Comparison of ENCODE assay signal across 1 cellular context in genomic region chr6:116570856-116571682, GRCh38.
TF ChIP-seq lines count a peak whose summit lies in the region.

A gene with protein sequence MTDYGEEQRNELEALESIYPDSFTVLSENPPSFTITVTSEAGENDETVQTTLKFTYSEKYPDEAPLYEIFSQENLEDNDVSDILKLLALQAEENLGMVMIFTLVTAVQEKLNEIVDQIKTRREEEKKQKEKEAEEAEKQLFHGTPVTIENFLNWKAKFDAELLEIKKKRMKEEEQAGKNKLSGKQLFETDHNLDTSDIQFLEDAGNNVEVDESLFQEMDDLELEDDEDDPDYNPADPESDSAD (plus strand): TSS chr6:116571504. CDS start chr6:116571583, 79 bp downstream.

TF ChIP-seq in HepG2, 621 proteins besides CTCF, POLR2A, EP300 and RAD21 (continued from another document and continues in another):
- TF ChIP-seq NRL (CRISPR knock-in tag; IDR thresholded peaks at IDR 0.05; ENCODE audit: borderline replicate concordance) (peak; percentile 56; the same call in 1 of the 2 replicates), KAT2B (IDR thresholded peaks at IDR 0.05; ENCODE audit: borderline replicate concordance, low read depth, low read length) (0 out of 2 replicates have a peak, but pooled peaks have one; percentile 23), PHF5A (CRISPR knock-in tag; IDR thresholded peaks at IDR 0.05; ENCODE audit: low read depth, unreplicated experiment) (peak; percentile 90), ZNF331 (CRISPR knock-in tag; IDR thresholded peaks at IDR 0.05) (peak; percentile 77; the same call in 1 of the 2 replicates), WIZ (CRISPR knock-in tag; IDR thresholded peaks at IDR 0.05) (peak; percentile 91), ZNF251 (CRISPR knock-in tag; IDR thresholded peaks at IDR 0.05) (0 out of 2 replicates have a peak, but pooled peaks have one; percentile 41), REL (CRISPR knock-in tag; conservative IDR thresholded peaks at IDR 0.05) (peak; percentile 84), ZNF333 (CRISPR knock-in tag; IDR thresholded peaks at IDR 0.05; ENCODE audit: borderline replicate concordance) (peak; percentile 85; the same call in 1 of the 2 replicates), HNRNPUL1 (IDR thresholded peaks at IDR 0.05; ENCODE audit: low read depth, low read length) (peak; percentile 65; the same call in 1 of the 2 replicates), NFRKB (IDR thresholded peaks at IDR 0.05) (no peak), CHCHD3 (CRISPR knock-in tag; IDR thresholded peaks at IDR 0.05) (no peak), KMT2B (CRISPR knock-in tag; IDR thresholded peaks at IDR 0.05) (peak; percentile 100), RFX3 (CRISPR knock-in tag; IDR thresholded peaks at IDR 0.05) (no peak), RXRB (CRISPR knock-in tag; IDR thresholded peaks at IDR 0.05; ENCODE audit: borderline replicate concordance) (peak; percentile 67), MATR3 (CRISPR knock-in tag; IDR thresholded peaks at IDR 0.05) (no peak), HDAC2 (CRISPR knock-in tag; IDR thresholded peaks at IDR 0.05) (peak; percentile 77), BORCS8-MEF2B (CRISPR knock-in tag; IDR thresholded peaks at IDR 0.05) (peak; percentile 99), ZBTB7B (CRISPR knock-in tag; IDR thresholded peaks at IDR 0.05) (no peak; the same call in 1 of the 2 replicates), SMARCE1 (IDR thresholded peaks at IDR 0.05; ENCODE audit: borderline replicate concordance) (no peak), ZNF629 (CRISPR knock-in tag; conservative IDR thresholded peaks at IDR 0.05) (no peak; the same call in none of the 2 replicates), KDM2A (CRISPR knock-in tag; IDR thresholded peaks at IDR 0.05; ENCODE audit: borderline replicate concordance, low read depth) (peak; percentile 99), HES4 (CRISPR knock-in tag; IDR thresholded peaks at IDR 0.05; ENCODE audit: borderline replicate concordance) (0 out of 2 replicates have a peak, but pooled peaks have one; percentile 46), HOXA9 (CRISPR knock-in tag; IDR thresholded peaks at IDR 0.05; ENCODE audit: borderline replicate concordance) (no peak), RFX1 (IDR thresholded peaks at IDR 0.05) (no peak), PLRG1 (conservative IDR thresholded peaks at IDR 0.05) (no peak), ZNF567 (CRISPR knock-in tag; IDR thresholded peaks at IDR 0.05; ENCODE audit: borderline replicate concordance) (peak; percentile 96; the same call in 1 of the 2 replicates), SIX4 (CRISPR knock-in tag; IDR thresholded peaks at IDR 0.05) (peak; percentile 68; the same call in 1 of the 2 replicates), FOXM1 (CRISPR knock-in tag; IDR thresholded peaks at IDR 0.05) (no peak), MXD1 (CRISPR knock-in tag; IDR thresholded peaks at IDR 0.05) (peak; percentile 97), HMGA1 (CRISPR knock-in tag; conservative IDR thresholded peaks at IDR 0.05) (no peak), BRD4 (CRISPR knock-in tag; IDR thresholded peaks at IDR 0.05) (peak; percentile 33), GATAD2A (CRISPR knock-in tag; IDR thresholded peaks at IDR 0.05) (peak; percentile 89), HNRNPL (IDR thresholded peaks at IDR 0.05; ENCODE audit: low read depth, low read length) (0 out of 2 replicates have a peak, but pooled peaks have one; percentile 69), ETV6 (CRISPR knock-in tag; conservative IDR thresholded peaks at IDR 0.05) (peak; percentile 95), ZNF33B (CRISPR knock-in tag; IDR thresholded peaks at IDR 0.05) (peak; percentile 95), POGK (CRISPR knock-in tag; conservative IDR thresholded peaks at IDR 0.05) (peak; percentile 98), STAT6 (CRISPR knock-in tag; IDR thresholded peaks at IDR 0.05; ENCODE audit: borderline replicate concordance) (peak; percentile 92)
- TF ChIP-seq, protein P1, sequence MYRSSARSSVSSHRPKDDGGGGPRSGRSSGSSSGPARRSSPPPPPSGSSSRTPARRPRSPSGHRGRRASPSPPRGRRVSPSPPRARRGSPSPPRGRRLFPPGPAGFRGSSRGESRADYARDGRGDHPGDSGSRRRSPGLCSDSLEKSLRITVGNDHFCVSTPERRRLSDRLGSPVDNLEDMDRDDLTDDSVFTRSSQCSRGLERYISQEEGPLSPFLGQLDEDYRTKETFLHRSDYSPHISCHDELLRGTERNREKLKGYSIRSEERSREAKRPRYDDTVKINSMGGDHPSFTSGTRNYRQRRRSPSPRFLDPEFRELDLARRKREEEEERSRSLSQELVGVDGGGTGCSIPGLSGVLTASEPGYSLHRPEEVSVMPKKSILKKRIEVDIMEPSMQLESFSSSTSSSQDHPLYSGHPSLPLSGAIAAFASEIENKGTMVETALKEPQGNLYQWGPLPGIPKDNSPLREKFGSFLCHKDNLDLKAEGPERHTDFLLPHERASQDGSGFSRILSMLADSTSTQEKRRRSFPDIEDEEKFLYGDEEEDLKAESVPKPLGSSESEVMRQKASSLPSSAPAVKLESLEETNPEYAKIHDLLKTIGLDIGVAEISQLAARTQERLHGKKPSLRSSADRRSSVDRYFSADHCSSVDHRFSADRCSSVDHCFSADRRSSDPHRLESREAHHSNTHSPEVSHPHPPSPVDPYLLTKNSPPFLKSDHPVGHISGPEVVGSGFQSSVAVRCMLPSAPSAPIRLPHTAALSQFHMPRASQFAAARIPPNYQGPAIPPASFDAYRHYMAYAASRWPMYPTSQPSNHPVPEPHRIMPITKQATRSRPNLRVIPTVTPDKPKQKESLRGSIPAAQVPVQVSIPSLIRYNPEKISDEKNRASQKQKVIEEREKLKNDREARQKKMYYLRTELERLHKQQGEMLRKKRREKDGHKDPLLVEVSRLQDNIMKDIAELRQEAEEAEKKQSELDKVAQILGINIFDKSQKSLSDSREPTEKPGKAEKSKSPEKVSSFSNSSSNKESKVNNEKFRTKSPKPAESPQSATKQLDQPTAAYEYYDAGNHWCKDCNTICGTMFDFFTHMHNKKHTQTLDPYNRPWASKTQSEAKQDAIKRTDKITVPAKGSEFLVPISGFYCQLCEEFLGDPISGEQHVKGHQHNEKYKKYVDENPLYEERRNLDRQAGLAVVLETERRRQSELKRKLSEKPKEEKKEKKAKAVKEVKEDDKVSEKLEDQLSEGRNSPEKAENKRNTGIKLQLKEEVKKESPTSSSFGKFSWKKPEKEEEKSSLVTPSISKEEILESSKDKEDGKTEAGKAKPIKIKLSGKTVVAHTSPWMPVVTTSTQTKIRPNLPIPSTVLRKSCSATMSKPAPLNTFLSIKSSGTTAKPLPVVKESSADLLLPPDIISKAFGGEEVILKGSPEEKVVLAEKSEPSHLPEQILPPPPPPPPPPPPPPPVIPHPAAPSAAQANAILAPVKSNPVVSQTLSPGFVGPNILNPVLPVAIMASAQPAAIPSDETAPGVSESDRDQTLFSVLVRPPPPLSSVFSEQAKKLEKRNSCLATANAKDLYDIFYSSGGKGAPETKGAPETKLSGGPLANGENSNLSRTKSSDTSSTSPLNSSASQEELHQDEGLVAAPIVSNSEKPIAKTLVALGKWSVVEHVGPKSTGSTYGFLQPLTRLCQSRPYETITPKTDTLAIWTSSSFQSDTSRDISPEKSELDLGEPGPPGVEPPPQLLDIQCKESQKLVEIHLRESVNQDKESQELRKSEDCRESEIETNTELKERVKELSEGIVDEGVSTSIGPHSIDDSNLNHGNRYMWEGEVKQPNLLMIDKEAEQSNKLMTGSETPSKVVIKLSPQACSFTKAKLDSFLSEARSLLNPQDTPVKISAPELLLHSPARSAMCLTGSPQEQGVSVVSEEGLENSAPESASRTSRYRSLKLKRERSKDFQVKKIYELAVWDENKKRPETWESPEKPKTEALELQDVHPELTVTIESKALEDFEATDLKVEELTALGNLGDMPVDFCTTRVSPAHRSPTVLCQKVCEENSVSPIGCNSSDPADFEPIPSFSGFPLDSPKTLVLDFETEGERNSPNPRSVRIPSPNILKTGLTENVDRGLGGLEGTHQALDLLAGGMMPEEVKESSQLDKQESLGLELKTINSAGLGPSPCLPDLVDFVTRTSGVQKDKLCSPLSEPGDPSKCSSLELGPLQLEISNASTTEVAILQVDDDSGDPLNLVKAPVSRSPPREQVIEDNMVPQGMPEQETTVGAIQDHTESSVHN (CRISPR knock-in tag; IDR thresholded peaks at IDR 0.05): peak; percentile 80; the same call in 1 of the 2 replicates
- TF ChIP-seq, protein P2, sequence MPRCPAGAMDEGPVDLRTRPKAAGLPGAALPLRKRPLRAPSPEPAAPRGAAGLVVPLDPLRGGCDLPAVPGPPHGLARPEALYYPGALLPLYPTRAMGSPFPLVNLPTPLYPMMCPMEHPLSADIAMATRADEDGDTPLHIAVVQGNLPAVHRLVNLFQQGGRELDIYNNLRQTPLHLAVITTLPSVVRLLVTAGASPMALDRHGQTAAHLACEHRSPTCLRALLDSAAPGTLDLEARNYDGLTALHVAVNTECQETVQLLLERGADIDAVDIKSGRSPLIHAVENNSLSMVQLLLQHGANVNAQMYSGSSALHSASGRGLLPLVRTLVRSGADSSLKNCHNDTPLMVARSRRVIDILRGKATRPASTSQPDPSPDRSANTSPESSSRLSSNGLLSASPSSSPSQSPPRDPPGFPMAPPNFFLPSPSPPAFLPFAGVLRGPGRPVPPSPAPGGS (CRISPR knock-in tag; IDR thresholded peaks at IDR 0.05): peak; percentile 95; the same call in 1 of the 2 replicates
- TF ChIP-seq, protein P3, sequence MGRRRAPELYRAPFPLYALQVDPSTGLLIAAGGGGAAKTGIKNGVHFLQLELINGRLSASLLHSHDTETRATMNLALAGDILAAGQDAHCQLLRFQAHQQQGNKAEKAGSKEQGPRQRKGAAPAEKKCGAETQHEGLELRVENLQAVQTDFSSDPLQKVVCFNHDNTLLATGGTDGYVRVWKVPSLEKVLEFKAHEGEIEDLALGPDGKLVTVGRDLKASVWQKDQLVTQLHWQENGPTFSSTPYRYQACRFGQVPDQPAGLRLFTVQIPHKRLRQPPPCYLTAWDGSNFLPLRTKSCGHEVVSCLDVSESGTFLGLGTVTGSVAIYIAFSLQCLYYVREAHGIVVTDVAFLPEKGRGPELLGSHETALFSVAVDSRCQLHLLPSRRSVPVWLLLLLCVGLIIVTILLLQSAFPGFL (CRISPR knock-in tag; IDR thresholded peaks at IDR 0.05): no peak
- TF ChIP-seq, protein P4, sequence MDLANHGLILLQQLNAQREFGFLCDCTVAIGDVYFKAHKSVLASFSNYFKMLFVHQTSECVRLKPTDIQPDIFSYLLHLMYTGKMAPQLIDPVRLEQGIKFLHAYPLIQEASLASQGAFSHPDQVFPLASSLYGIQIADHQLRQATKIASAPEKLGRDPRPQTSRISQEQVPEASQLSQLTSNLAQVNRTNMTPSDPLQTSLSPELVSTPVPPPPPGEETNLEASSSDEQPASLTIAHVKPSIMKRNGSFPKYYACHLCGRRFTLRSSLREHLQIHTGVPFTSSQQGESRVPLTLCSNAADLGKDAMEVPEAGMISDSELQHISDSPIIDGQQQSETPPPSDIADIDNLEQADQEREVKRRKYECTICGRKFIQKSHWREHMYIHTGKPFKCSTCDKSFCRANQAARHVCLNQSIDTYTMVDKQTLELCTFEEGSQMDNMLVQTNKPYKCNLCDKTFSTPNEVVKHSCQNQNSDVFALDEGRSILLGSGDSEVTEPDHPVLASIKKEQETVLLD (CRISPR knock-in tag; IDR thresholded peaks at IDR 0.05; ENCODE audit: low read depth): peak; percentile 81; the same call in 1 of the 2 replicates
- TF ChIP-seq, protein P5, sequence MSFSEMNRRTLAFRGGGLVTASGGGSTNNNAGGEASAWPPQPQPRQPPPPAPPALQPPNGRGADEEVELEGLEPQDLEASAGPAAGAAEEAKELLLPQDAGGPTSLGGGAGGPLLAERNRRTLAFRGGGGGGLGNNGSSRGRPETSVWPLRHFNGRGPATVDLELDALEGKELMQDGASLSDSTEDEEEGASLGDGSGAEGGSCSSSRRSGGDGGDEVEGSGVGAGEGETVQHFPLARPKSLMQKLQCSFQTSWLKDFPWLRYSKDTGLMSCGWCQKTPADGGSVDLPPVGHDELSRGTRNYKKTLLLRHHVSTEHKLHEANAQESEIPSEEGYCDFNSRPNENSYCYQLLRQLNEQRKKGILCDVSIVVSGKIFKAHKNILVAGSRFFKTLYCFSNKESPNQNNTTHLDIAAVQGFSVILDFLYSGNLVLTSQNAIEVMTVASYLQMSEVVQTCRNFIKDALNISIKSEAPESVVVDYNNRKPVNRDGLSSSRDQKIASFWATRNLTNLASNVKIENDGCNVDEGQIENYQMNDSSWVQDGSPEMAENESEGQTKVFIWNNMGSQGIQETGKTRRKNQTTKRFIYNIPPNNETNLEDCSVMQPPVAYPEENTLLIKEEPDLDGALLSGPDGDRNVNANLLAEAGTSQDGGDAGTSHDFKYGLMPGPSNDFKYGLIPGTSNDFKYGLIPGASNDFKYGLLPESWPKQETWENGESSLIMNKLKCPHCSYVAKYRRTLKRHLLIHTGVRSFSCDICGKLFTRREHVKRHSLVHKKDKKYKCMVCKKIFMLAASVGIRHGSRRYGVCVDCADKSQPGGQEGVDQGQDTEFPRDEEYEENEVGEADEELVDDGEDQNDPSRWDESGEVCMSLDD (CRISPR knock-in tag; IDR thresholded peaks at IDR 0.05; ENCODE audit: borderline replicate concordance): no peak; the same call in 1 of the 2 replicates
